In the genomic region with DNA sequence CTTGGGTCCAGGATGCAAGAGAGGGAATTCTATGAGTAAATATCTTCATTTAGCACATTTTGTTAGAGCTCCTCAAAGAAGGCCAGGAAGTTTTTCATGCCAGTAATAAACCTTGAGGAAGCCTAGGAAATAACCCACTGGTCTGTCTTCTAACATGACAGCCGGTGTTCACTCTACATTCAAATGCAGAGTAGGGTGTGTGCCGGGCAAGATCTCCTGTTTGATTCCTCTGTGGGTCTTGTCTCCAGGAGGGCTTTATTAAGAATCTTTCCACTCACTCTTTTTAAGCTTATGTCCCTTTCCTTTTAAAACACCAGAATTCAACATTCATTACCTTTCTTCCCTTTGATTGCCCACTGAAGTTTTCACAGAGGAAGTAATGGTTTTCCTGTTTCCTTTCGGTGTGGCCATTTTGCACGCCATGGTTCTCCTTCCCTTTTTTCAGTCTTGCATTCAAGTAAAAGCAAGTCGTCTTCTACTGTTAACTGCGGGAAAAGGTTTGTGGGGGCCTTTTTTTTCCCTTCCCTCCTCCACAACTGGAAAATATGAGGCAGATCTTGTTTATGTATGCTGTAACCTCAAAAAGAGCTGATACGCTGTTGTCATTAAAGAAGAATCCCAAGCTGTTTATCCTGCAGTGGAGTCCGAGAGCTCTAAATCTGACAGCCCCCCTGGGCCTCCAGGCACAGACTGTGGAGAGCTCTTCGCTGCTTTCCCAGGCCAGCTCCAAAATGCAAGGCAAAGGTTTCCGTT, we compare ENCODE assay signal across 7 cellular contexts. TPM values are rescaled to one million over a fixed set of nuclear protein-coding genes. Genes with fewer than 3 reads are reported as not detected.
DNase-seq lines count a peak whose midpoint lies in the region; ATAC-seq, FAIRE-seq and TF ChIP-seq lines count a peak whose summit lies in the region.

No MANE protein-coding gene starts in this region.

- TF ChIP-seq CTCF in uterus (IDR thresholded peaks at IDR 0.05): no peak
- no peak for TF ChIP-seq CTCF in BE2C (IDR thresholded peaks at IDR 0.05; ENCODE audit: low read depth, low read length)

- no peaks in the 10 kb centered on the region for H3K27me3 Mint-ChIP-seq in central memory CD8-positive, alpha-beta T cell
- no peaks in the 10 kb centered on the region for H3K27me3 Mint-ChIP-seq in memory B cell

- DNase-seq in GM19239 (ENCODE audit: insufficient read length, low spot score): no peak
- peak; percentile 68 for DNase-seq in NCI-H82 (lab: John Stamatoyannopoulos, UW)
- no peak for DNase-seq in central memory CD8-positive, alpha-beta T cell (ENCODE audit: low spot score in 2 of 2)
- DNase-seq in memory B cell (ENCODE audit: low spot score in 2 of 2): no peak
- peak; percentile 56 to 59 for DNase-seq in uterus
- DNase-seq in BE2C: no peak

- FAIRE-seq in GM19239 (lab: Jason Lieb, UNC): peak; percentile 93

- no peaks in the 10 kb centered on the region for H3K9me3 Mint-ChIP-seq in central memory CD8-positive, alpha-beta T cell
- H3K9me3 Mint-ChIP-seq in memory B cell: no peaks in the 10 kb centered on the region

- no peak overlapping the region for H3K27ac Mint-ChIP-seq in central memory CD8-positive, alpha-beta T cell (ENCODE audit: low read depth)
- H3K27ac Mint-ChIP-seq in memory B cell: peak overlapping the region; percentile 61

- peak overlapping the region; percentile 69 for H3K4me3 Mint-ChIP-seq in central memory CD8-positive, alpha-beta T cell
- H3K4me3 Mint-ChIP-seq in memory B cell: peak overlapping the region; percentile 78

- H3K4me1 Mint-ChIP-seq in central memory CD8-positive, alpha-beta T cell: peaks cover 24% of the 10 kb centered on the region
- peaks cover 28% of the 10 kb centered on the region for H3K4me1 Mint-ChIP-seq in memory B cell

- H3K36me3 ChIP-seq in uterus (no peaks in the 10 kb centered on the region), BE2C (no peaks in the 10 kb centered on the region)

- H3K36me3 Mint-ChIP-seq in central memory CD8-positive, alpha-beta T cell (ENCODE audit: insufficient read depth): no peaks in the 10 kb centered on the region
- H3K36me3 Mint-ChIP-seq in memory B cell: no peaks in the 10 kb centered on the region

- peak overlapping the region; percentile 73 to 88 for H3K27ac ChIP-seq in uterus

- peaks cover 0 to 4% of the 10 kb centered on the region in 2 donors for H3K4me1 ChIP-seq in uterus
- no peaks in the 10 kb centered on the region for H3K4me1 ChIP-seq in BE2C

- peak overlapping the region in 1 of 2 donors; percentile 5 for H3K4me3 ChIP-seq in uterus
- H3K4me3 ChIP-seq in BE2C (ENCODE audit: low read depth, low read length): no peak overlapping the region

- ATAC-seq in central memory CD8-positive, alpha-beta T cell (replicated peaks; ENCODE audit: extremely low read depth, poor library complexity, severe bottlenecking): no peak
- ATAC-seq in memory B cell (ENCODE audit: low read depth) (no peak), HG03354 (IDR thresholded peaks at IDR 0.05; ENCODE audit: poor library complexity, severe bottlenecking, unreplicated experiment) (no peak)

- H3K9me3 ChIP-seq in uterus: no peaks in the 10 kb centered on the region
- H3K9me3 ChIP-seq in BE2C: no peaks in the 10 kb centered on the region

- no peaks in the 10 kb centered on the region for H3K27me3 ChIP-seq in uterus
- no peaks in the 10 kb centered on the region for H3K27me3 ChIP-seq in BE2C

- intact Hi-C loops in uterus (cut with DNase I; ENCODE audit: low total_unique reads): no loop called here

- peak in 1 of 2 donors; percentile 19 for TF ChIP-seq POLR2A in uterus (IDR thresholded peaks at IDR 0.05)

RNA-seq across cellular contexts. Expression of a gene that starts 40.6 kb away (rescaled TPM):
- total RNA-seq in uterus: 10 to 100 TPM; 48.5 to 99.1 (median 66.3) TPM
- polyA plus RNA-seq in BE2C (2012; ENCODE audit: insufficient read depth, insufficient read length, low read depth): 4.7 TPM

Comparison
In these comparisons a context has a peak if more than half of its experiments do, and no peak if none do; other contexts are left out.
1. DNase-seq: peak in NCI-H82 (single experiment) and uterus (2 of 2); none in GM19239 (single experiment), central memory CD8-positive, alpha-beta T cell (0 of 2), memory B cell (0 of 2) and BE2C (single experiment).